Comparison of ENCODE assay signal across 14 cellular contexts in genomic region chr1:71562298-71562697, GRCh38.
A peak's percentile ranks its signal among the peaks of the same experiment; 100 is the strongest.
DNase-seq lines count a peak whose midpoint lies in the region; ATAC-seq and TF ChIP-seq lines count a peak whose summit lies in the region.
"Had no signal": no experiment of that assay in that cellular context is flagged by ENCODE, and none has a peak within 500 bp of the region (broad histone marks: within the 10 kb centered on the region; RNA-seq: fewer than 3 reads in every experiment).

No MANE protein-coding gene starts in this region.

- H3K36me3 ChIP-seq in GM23248 (ENCODE audit: low read depth) (no peaks in the 10 kb centered on the region), PC-3 (ENCODE audit: low read depth, low read length) (no peaks in the 10 kb centered on the region), left lung (no peaks in the 10 kb centered on the region), smooth muscle cell (ENCODE audit: low read depth) (no peaks in the 10 kb centered on the region)
- H3K36me3 ChIP-seq: BLaER1 treated with 17β-estradiol and CSF1 and Interleukin-3, amounts not matched to agents 10 nM and 100 nM had no signal

- H3K27me3 ChIP-seq in GM23248 (replicated peaks; ENCODE audit: insufficient read depth), result no peaks in the 10 kb centered on the region
- no peaks in the 10 kb centered on the region for H3K27me3 ChIP-seq in PC-3 (ENCODE audit: low read length)
- no peaks in the 10 kb centered on the region for H3K27me3 ChIP-seq in left lung
- H3K27me3 ChIP-seq in smooth muscle cell (ENCODE audit: low read depth), result no peaks in the 10 kb centered on the region
- H3K27me3 ChIP-seq: BLaER1 treated with 17β-estradiol and CSF1 and Interleukin-3, amounts not matched to agents 10 nM and 100 nM had no signal

- TF ChIP-seq CTCF in PC-3 (conservative IDR thresholded peaks at IDR 0.05; ENCODE audit: low read depth, low read length) (no peak), left lung (IDR thresholded peaks at IDR 0.05) (no peak), smooth muscle cell (IDR thresholded peaks at IDR 0.05; ENCODE audit: borderline replicate concordance, insufficient read depth, poor library complexity, severe bottlenecking) (no peak)

- BruUV-seq in PC-3 (replicated peaks; lab: Mats Ljungman, UMichigan), result no TSS peak

- H3F3A ChIP-seq in GM23248 (ENCODE audit: insufficient read depth), result peaks cover 12% of the 10 kb centered on the region; the same call in 1 of the 2 replicates
- H3F3A ChIP-seq in PC-3 (ENCODE audit: low read length, unreplicated experiment), result peaks cover 3% of the 10 kb centered on the region
- H3F3A ChIP-seq in smooth muscle cell (ENCODE audit: low read depth), result no peaks in the 10 kb centered on the region

- POLR2A ChIA-PET in PC-3 (lab: Charles Lee; ENCODE audit: unreplicated experiment), result no interaction called here
- POLR2A ChIA-PET in activated CD8-positive, alpha-beta T cell treated with anti-CD3 and anti-CD28 coated beads, Interleukin-2, amount 10 ng/mL, durations not matched to agents 7 days and 5 days (lab: Charles Lee), result no interaction called here

- H3K27ac Mint-ChIP-seq in activated CD8-positive, alpha-beta T cell treated with anti-CD3 and anti-CD28 coated beads, Interleukin-2, amount 10 ng/mL, durations not matched to agents 7 days and 5 days, result no peak overlapping the region
- H3K27ac Mint-ChIP-seq: CD4-positive, CD25-positive, alpha-beta regulatory T cell had no signal

- peaks cover 24% of the 10 kb centered on the region for H3K4me1 ChIP-seq in GM23248 (ENCODE audit: insufficient read depth)
- H3K4me1 ChIP-seq in PC-3 (ENCODE audit: insufficient read depth, low read length), result peaks cover 18% of the 10 kb centered on the region
- no peaks in the 10 kb centered on the region for H3K4me1 ChIP-seq in left lung
- peaks cover 11% of the 10 kb centered on the region for H3K4me1 ChIP-seq in smooth muscle cell (ENCODE audit: low read depth)
- H3K4me1 ChIP-seq: BLaER1 treated with 17β-estradiol and CSF1 and Interleukin-3, amounts not matched to agents 10 nM and 100 nM had no signal

- H3K9me2 ChIP-seq in GM23248 (ENCODE audit: insufficient read depth), result no peaks in the 10 kb centered on the region
- H3K9me2 ChIP-seq in PC-3 (replicated peaks; ENCODE audit: low read length), result no peaks in the 10 kb centered on the region

- no peaks in the 10 kb centered on the region for H4K20me1 ChIP-seq in GM23248 (ENCODE audit: insufficient read depth)
- no peaks in the 10 kb centered on the region for H4K20me1 ChIP-seq in PC-3 (ENCODE audit: low read length)
- no peaks in the 10 kb centered on the region for H4K20me1 ChIP-seq in smooth muscle cell (ENCODE audit: low read depth)

- no peaks in the 10 kb centered on the region for H3K27me3 Mint-ChIP-seq in activated CD8-positive, alpha-beta T cell treated with anti-CD3 and anti-CD28 coated beads, Interleukin-2, amount 10 ng/mL, durations not matched to agents 7 days and 5 days (ENCODE audit: low read depth)
- H3K27me3 Mint-ChIP-seq: CD4-positive, CD25-positive, alpha-beta regulatory T cell had no signal

- DNase-seq in GM23248, result no peak
- no peak for DNase-seq in PC-3
- no peak for DNase-seq in left lung
- DNase-seq in smooth muscle cell (lab: John Stamatoyannopoulos, UW; ENCODE audit: unreplicated experiment), result no peak
- DNase-seq in stimulated activated CD4-positive, alpha-beta T cell treated with anti-CD3 and anti-CD28 coated beads, Interleukin-2, amount 100 ng/mL, for 24 hours, result no peak
- DNase-seq in activated CD8-positive, alpha-beta T cell treated with anti-CD3 and anti-CD28 coated beads, Interleukin-2, amount 10 ng/mL, durations not matched to agents 7 days and 5 days, result no peak
- no peak for DNase-seq in dedifferentiated amniotic fluid mesenchymal stem cell (ENCODE audit: extremely low spot score)
- DNase-seq: 8988T, ACHN, DMS53, GF-D8 had no signal

- H3K27ac ChIP-seq in GM23248 (no peak overlapping the region), PC-3 (ENCODE audit: low read length) (peak overlapping the region; percentile 96), left lung (peak overlapping the region; percentile 23 to 69), smooth muscle cell (ENCODE audit: low read depth) (no peak overlapping the region)
- H3K27ac ChIP-seq: BLaER1 treated with 17β-estradiol and CSF1 and Interleukin-3, amounts not matched to agents 10 nM and 100 nM had no signal

- ATAC-seq in PC-3 (no peak), left lung (peak; percentile 53)
- no peak for ATAC-seq in activated CD8-positive, alpha-beta T cell treated with anti-CD3 and anti-CD28 coated beads, Interleukin-2, amount 10 ng/mL, durations not matched to agents 7 days and 5 days
- ATAC-seq: HCT116 had no signal

- peak overlapping the region; percentile 69 for H3K4me2 ChIP-seq in GM23248 (ENCODE audit: unreplicated experiment)
- H3K4me2 ChIP-seq in PC-3 (ENCODE audit: low read length), result 0 out of 2 replicates have a peak overlapping the region, but pooled peaks have one; percentile 72
- H3K4me2 ChIP-seq in smooth muscle cell, result peak overlapping the region; percentile 20
- H3K4me2 ChIP-seq: BLaER1 treated with 17β-estradiol and CSF1 and Interleukin-3, amounts not matched to agents 10 nM and 100 nM had no signal

- no peak overlapping the region for H2AFZ ChIP-seq in GM23248
- no peak overlapping the region for H2AFZ ChIP-seq in PC-3 (ENCODE audit: low read length)
- no peak overlapping the region for H2AFZ ChIP-seq in smooth muscle cell (ENCODE audit: low read depth)

- H3K4me3 ChIP-seq in GM23248, result no peak overlapping the region
- H3K4me3 ChIP-seq in PC-3 (ENCODE audit: low read length), result no peak overlapping the region
- no peak overlapping the region for H3K4me3 ChIP-seq in left lung
- H3K4me3 ChIP-seq in smooth muscle cell, result no peak overlapping the region
- H3K4me3 ChIP-seq: BLaER1 treated with 17β-estradiol and CSF1 and Interleukin-3, amounts not matched to agents 10 nM and 100 nM had no signal

- no peaks in the 10 kb centered on the region for H3K4me1 Mint-ChIP-seq in activated CD8-positive, alpha-beta T cell treated with anti-CD3 and anti-CD28 coated beads, Interleukin-2, amount 10 ng/mL, durations not matched to agents 7 days and 5 days (ENCODE audit: low read depth)
- H3K4me1 Mint-ChIP-seq: CD4-positive, CD25-positive, alpha-beta regulatory T cell had no signal

- H3K9me3 Mint-ChIP-seq in activated CD8-positive, alpha-beta T cell treated with anti-CD3 and anti-CD28 coated beads, Interleukin-2, amount 10 ng/mL, durations not matched to agents 7 days and 5 days (ENCODE audit: insufficient read depth), result no peaks in the 10 kb centered on the region

- no peak overlapping the region for H3K4me3 Mint-ChIP-seq in activated CD8-positive, alpha-beta T cell treated with anti-CD3 and anti-CD28 coated beads, Interleukin-2, amount 10 ng/mL, durations not matched to agents 7 days and 5 days
- H3K4me3 Mint-ChIP-seq: CD4-positive, CD25-positive, alpha-beta regulatory T cell had no signal

- H3K36me3 Mint-ChIP-seq in activated CD8-positive, alpha-beta T cell treated with anti-CD3 and anti-CD28 coated beads, Interleukin-2, amount 10 ng/mL, durations not matched to agents 7 days and 5 days (ENCODE audit: low read depth), result no peaks in the 10 kb centered on the region
- H3K36me3 Mint-ChIP-seq: CD4-positive, CD25-positive, alpha-beta regulatory T cell had no signal

- WGBS in GM23248 (ENCODE audit: low coverage in 1 of 2, low lambda C conversion rate in 2 of 2, missing lambda C conversion rate in 2 of 2), 2 experiments, result 0% methylated on average over 1 of the region's 1 CpG
- 0% methylated on average over 1 of the region's 1 CpG for WGBS in smooth muscle cell (ENCODE audit: low lambda C conversion rate)

- in situ Hi-C loops in GM23248 (cut with MboI), result no loop called here

- H3K9me3 ChIP-seq in GM23248 (ENCODE audit: low read depth) (no peaks in the 10 kb centered on the region), PC-3 (ENCODE audit: low read length) (no peaks in the 10 kb centered on the region), left lung (no peaks in the 10 kb centered on the region), smooth muscle cell (replicated peaks; ENCODE audit: low read depth) (no peaks in the 10 kb centered on the region)
- H3K9me3 ChIP-seq: BLaER1 treated with 17β-estradiol and CSF1 and Interleukin-3, amounts not matched to agents 10 nM and 100 nM had no signal

- no peaks in the 10 kb centered on the region for H3K79me2 ChIP-seq in GM23248 (ENCODE audit: insufficient read depth)
- H3K79me2 ChIP-seq in PC-3 (ENCODE audit: low read length), result no peaks in the 10 kb centered on the region
- no peaks in the 10 kb centered on the region for H3K79me2 ChIP-seq in smooth muscle cell (ENCODE audit: low read depth)

- no peak overlapping the region for H3K9ac ChIP-seq in GM23248
- H3K9ac ChIP-seq in PC-3 (ENCODE audit: low read length), result peak overlapping the region; percentile 8; the same call in 1 of the 2 replicates
- H3K9ac ChIP-seq in smooth muscle cell (ENCODE audit: low read depth), result no peak overlapping the region
- H3K9ac ChIP-seq: BLaER1 treated with 17β-estradiol and CSF1 and Interleukin-3, amounts not matched to agents 10 nM and 100 nM had no signal

- CTCF ChIA-PET in PC-3 (lab: Charles Lee), result no interaction called here
- CTCF ChIA-PET in activated CD8-positive, alpha-beta T cell treated with anti-CD3 and anti-CD28 coated beads, Interleukin-2, amount 10 ng/mL, durations not matched to agents 7 days and 5 days (lab: Charles Lee), result no interaction called here

- intact Hi-C loops in PC-3 (cut with micrococcal nuclease) (no loop called here), left lung (cut with DNase I) (no loop called here)

Comparison
In these comparisons a context has a peak if more than half of its experiments do, and no peak if none do; other contexts are left out.
1. H3K27ac ChIP-seq: peak in PC-3 (single experiment) and left lung (2 of 2); none in GM23248 (single experiment) and smooth muscle cell (single experiment).
2. H3K4me2 ChIP-seq: peak in every context shown above with its lines; median percentile 72 in PC-3; 69 in GM23248; 20 in smooth muscle cell.